In the genomic region with DNA sequence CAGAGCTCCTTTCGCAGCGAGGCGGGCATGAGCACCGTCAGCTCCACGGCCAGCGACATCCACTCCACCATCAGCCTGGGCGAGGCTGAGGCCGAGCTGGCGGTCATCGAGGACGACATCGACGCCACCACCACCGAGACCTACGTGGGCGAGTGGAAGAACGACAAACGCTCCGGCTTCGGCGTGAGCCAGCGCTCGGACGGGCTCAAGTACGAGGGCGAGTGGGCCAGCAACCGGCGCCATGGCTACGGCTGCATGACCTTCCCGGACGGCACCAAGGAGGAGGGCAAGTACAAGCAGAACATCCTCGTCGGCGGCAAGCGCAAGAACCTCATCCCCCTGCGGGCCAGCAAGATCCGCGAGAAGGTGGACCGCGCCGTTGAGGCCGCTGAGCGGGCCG, we compare ENCODE assay signal across 27 cellular contexts. TPM values are rescaled to one million over a fixed set of nuclear protein-coding genes. Genes with fewer than 3 reads are reported as not detected.
"Had no signal": no experiment of that assay in that cellular context is flagged by ENCODE, and none has a peak within 500 bp of the region (broad histone marks: within the 10 kb centered on the region; RNA-seq: fewer than 3 reads in every experiment).

No MANE protein-coding gene starts in this region.

- H3K36me3 ChIP-seq: ovary, right lobe of liver, sigmoid colon, stomach, thoracic aorta, thyroid gland, tibial nerve, upper lobe of left lung, vagina had no signal

- DNase-seq: naive B cell; nephron progenitor cell; occipital lobe; ovary; psoas muscle; right lobe of liver; sigmoid colon; small intestine; stimulated activated CD4-positive, alpha-beta T cell treated with anti-CD3 and anti-CD28 coated beads, Interleukin-15, amount 100 ng/mL, for 24 hours; stimulated activated CD4-positive, alpha-beta T cell treated with anti-CD3 and anti-CD28 coated beads, Interleukin-2, amount 100 ng/mL, for 24 hours; stimulated activated CD4-positive, alpha-beta T cell treated with anti-CD3 and anti-CD28 coated beads, Interleukin-2, amount 100 ng/mL, for 48 hours; stimulated activated CD4-positive, alpha-beta T cell treated with anti-CD3 and anti-CD28 coated beads, Interleukin-4, amount 100 ng/mL, for 24 hours; stimulated activated naive B cell treated with anti-CD40 and anti-IgM and Interleukin-4, amounts not matched to agents 10 μg/mL and 1 μg/mL and 100 μg/mL, for 72 hours; stimulated activated naive CD4-positive, alpha-beta T cell treated with Interleukin-2 at 50 U/mL for 16 hours; stomach; thyroid gland; trophoblast cell; upper lobe of left lung had no signal

- H3K4me3 ChIP-seq: ovary, psoas muscle, right lobe of liver, sigmoid colon, stomach, thoracic aorta, thyroid gland, tibial nerve, upper lobe of left lung, vagina had no signal

- H3K4me1 ChIP-seq: parathyroid adenoma, psoas muscle, right lobe of liver, sigmoid colon, stomach, thyroid gland, upper lobe of left lung, vagina had no signal

- H3K9me3 ChIP-seq: ovary, psoas muscle, right lobe of liver, sigmoid colon, thoracic aorta, thyroid gland, upper lobe of left lung, vagina had no signal

- H3K27me3 ChIP-seq: ovary, right lobe of liver, thyroid gland, upper lobe of left lung, vagina had no signal

- H3K27ac ChIP-seq: ovary, parathyroid adenoma, psoas muscle, right lobe of liver, sigmoid colon, stomach, thoracic aorta, thyroid gland, tibial nerve, upper lobe of left lung, vagina had no signal

- H3K9ac ChIP-seq: parathyroid adenoma had no signal

- H2AFZ ChIP-seq: parathyroid adenoma had no signal

- ATAC-seq: naive thymus-derived CD8-positive, alpha-beta T cell; natural killer cell treated with Interleukin-12 subunit alpha and Interleukin-12 subunit beta and Interleukin-15 and Interleukin-18, amount 100 ng/mL, for 72 hours; psoas muscle; right lobe of liver; stimulated activated effector memory CD8-positive, alpha-beta T cell treated with anti-CD3 and anti-CD28 coated beads, Interleukin-12 subunit alpha, Interleukin-12 subunit beta, amount 100 ng/mL, for 72 hours; stimulated activated naive B cell treated with anti-CD40 and anti-IgM and Interleukin-4, amounts not matched to agents 10 μg/mL and 1 μg/mL and 100 μg/mL, for 72 hours had no signal

RNA-seq across cellular contexts. Expression of gene JPH3, which starts 42.3 kb away (rescaled TPM):
- total RNA-seq: naive thymus-derived CD8-positive, alpha-beta T cell; natural killer cell treated with Interleukin-12 subunit alpha and Interleukin-12 subunit beta and Interleukin-15 and Interleukin-18, amount 100 ng/mL, for 72 hours; osteoblast; skeletal muscle tissue; thoracic aorta had no signal
